9 cellular contexts compared by ENCODE assay signal in the genomic region with DNA sequence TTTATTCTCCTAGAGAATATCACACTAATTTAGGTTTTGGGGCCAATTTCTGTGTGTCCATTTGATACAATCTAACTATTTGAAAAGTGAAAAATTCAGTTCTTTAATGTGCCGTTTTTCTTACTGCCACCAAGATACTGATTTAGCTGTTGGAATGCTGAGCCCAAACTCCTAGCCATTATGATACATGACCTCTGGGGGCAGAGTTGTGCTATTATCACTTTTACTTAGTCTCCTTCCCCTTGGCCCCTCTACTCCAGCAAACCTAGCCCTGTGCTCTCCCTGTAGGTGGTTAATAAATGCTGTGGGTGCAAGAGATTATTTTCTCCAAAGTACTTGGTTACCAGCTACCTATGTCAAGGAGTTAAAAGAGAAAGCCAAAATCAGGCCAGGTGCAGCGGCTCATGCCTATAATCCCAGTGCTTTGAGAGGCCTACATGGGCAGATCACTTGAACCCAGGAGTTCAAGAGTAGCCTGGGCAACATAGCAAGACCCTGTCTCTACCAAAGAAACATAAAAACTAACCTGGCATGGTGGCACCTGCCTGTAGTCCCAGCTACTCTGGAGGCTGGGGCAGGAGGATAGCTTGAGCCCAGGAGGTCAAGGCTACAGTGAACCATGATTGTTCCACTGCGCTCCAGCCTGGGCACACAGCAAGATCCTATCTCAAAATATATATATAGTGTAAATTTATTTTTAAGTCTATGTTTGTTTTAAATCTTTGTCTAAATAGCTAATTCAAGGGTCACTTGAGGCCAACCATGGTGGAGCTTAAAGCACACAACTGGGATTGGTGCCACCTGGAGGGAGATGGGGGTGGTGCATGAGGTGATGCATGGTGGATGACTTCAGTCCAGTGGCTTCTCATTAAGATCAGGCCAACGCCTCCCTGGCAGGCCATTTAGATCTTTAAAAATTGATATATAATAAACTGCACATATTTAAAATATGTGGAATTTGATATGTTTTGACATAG.
DNase-seq lines count a peak whose midpoint lies in the region; ATAC-seq and TF ChIP-seq lines count a peak whose summit lies in the region.
"Had no signal": no experiment of that assay in that cellular context is flagged by ENCODE, and none has a peak within 500 bp of the region (broad histone marks: within the 10 kb centered on the region; RNA-seq: fewer than 3 reads in every experiment).

No MANE protein-coding gene starts in this region.

- H3K4me1 ChIP-seq in neutrophil (ENCODE audit: control insufficient read depth in 1 of 2, insufficient read depth in 1 of 2, low read depth in 1 of 2, low read length in 1 of 2): no peaks in the 10 kb centered on the region

- TF ChIP-seq CTCF in HFFc6 (IDR thresholded peaks at IDR 0.05) (peak; percentile 68; the same call in 1 of the 2 replicates), neutrophil (IDR thresholded peaks at IDR 0.05) (peak; percentile 37)

- no peaks in the 10 kb centered on the region for H3K27me3 ChIP-seq in neutrophil

- H3K9me3 ChIP-seq in T-helper 17 cell (ENCODE audit: control insufficient read depth, low read length, poor library complexity, severe bottlenecking) (no peaks in the 10 kb centered on the region), neutrophil (no peaks in the 10 kb centered on the region)

- no peak overlapping the region for H3K27ac ChIP-seq in neutrophil
- H3K27ac ChIP-seq: SK-N-MC had no signal

- H3K27me3 Mint-ChIP-seq in HFFc6 (ENCODE audit: insufficient read depth) (peaks cover 11% of the 10 kb centered on the region; the same call in 1 of the 2 replicates), T-helper 17 cell (peaks cover 10% of the 10 kb centered on the region)
- peaks cover 11 to 19% of the 10 kb centered on the region in 2 donors for H3K27me3 Mint-ChIP-seq in effector memory CD8-positive, alpha-beta T cell

- no peak overlapping the region for H3K4me3 Mint-ChIP-seq in HFFc6
- H3K4me3 Mint-ChIP-seq in T-helper 17 cell: no peak overlapping the region
- no peak overlapping the region for H3K4me3 Mint-ChIP-seq in effector memory CD8-positive, alpha-beta T cell

- H3K27ac Mint-ChIP-seq in HFFc6 (no peak overlapping the region), T-helper 17 cell (no peak overlapping the region)
- H3K27ac Mint-ChIP-seq in effector memory CD8-positive, alpha-beta T cell: no peak overlapping the region

- H3K4me3 ChIP-seq in neutrophil (ENCODE audit: low read depth in 1 of 2, low read length in 1 of 2): no peak overlapping the region
- H3K4me3 ChIP-seq: SK-N-MC had no signal

- H3K4me1 Mint-ChIP-seq in HFFc6 (ENCODE audit: low read depth) (peaks cover 18% of the 10 kb centered on the region), T-helper 17 cell (peaks cover 6% of the 10 kb centered on the region)
- H3K4me1 Mint-ChIP-seq in effector memory CD8-positive, alpha-beta T cell (ENCODE audit: low read depth in 2 of 2): peaks cover 0 to 2% of the 10 kb centered on the region in 2 donors

- DNase-seq in COLO829 (ENCODE audit: low spot score): peak; percentile 49
- peak; percentile 19 for DNase-seq in HFFc6
- peak in 2 of 3 donors; percentile 18 to 22 for DNase-seq in T-helper 17 cell
- peak in 2 of 3 experiments; percentile 5 to 19 for DNase-seq in effector memory CD8-positive, alpha-beta T cell
- DNase-seq in NCI-H1092 (lab: John Stamatoyannopoulos, UW): no peak

- no peaks in the 10 kb centered on the region for H3K9me3 Mint-ChIP-seq in HFFc6
- no peaks in the 10 kb centered on the region for H3K9me3 Mint-ChIP-seq in effector memory CD8-positive, alpha-beta T cell

- ATAC-seq in T-helper 17 cell (peak; percentile 72), GM21528 (IDR thresholded peaks at IDR 0.05; ENCODE audit: low FRiP score, unreplicated experiment) (no peak), HG03097 (IDR thresholded peaks at IDR 0.05; ENCODE audit: low FRiP score, unreplicated experiment) (no peak)
- no peak for ATAC-seq in effector memory CD8-positive, alpha-beta T cell (replicated peaks)

- H3K36me3 Mint-ChIP-seq in HFFc6 (ENCODE audit: low read depth) (no peaks in the 10 kb centered on the region), T-helper 17 cell (ENCODE audit: low read depth) (peaks cover 2% of the 10 kb centered on the region)
- no peaks in the 10 kb centered on the region for H3K36me3 Mint-ChIP-seq in effector memory CD8-positive, alpha-beta T cell (ENCODE audit: insufficient read depth)

- no peaks in the 10 kb centered on the region for H3K36me3 ChIP-seq in neutrophil
